23 cellular contexts compared by ENCODE assay signal in the genomic region with DNA sequence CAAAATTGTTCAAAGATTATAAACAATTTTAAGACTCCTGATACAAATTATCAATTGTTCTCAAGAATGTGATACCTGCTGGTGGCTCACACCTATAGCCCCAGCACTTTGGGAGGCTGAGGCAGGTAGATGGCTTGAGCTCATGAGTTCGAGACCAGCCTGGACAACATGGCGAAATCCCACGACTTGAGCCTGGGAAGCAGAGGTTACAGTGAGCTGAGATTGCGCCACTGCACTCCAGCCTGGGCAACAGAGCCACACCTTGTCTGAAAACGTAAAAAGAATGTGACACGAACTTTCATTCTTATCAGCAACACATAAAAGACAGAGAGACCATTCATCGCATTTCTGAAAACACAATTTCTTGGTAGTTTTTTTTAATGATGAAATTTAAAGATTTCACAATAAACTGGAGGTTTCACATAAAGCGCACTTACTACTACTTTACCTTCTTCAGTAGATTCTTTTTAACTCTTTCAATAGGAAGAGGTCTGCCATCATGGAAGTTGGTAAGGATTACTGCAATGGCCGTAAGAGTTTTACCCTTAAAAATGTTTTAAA. TPM values are rescaled to one million over a fixed set of nuclear protein-coding genes. Genes with fewer than 3 reads are reported as not detected.
DNase-seq lines count a peak whose midpoint lies in the region; ATAC-seq, FAIRE-seq and TF ChIP-seq lines count a peak whose summit lies in the region.
"Had no signal": no experiment of that assay in that cellular context is flagged by ENCODE, and none has a peak within 500 bp of the region (broad histone marks: within the 10 kb centered on the region; RNA-seq: fewer than 3 reads in every experiment).

No MANE protein-coding gene starts in this region.

- H3K27me3 ChIP-seq in breast epithelium (no peaks in the 10 kb centered on the region), Caco-2 (replicated peaks; ENCODE audit: control insufficient read depth, insufficient read depth, low read length) (no peaks in the 10 kb centered on the region), K562 (ENCODE audit: control insufficient read depth in 2 of 2, insufficient read depth in 2 of 2, low read length in 2 of 2) (no peaks in the 10 kb centered on the region)
- H3K27me3 ChIP-seq: BLaER1 treated with 17β-estradiol and CSF1 and Interleukin-3, amounts not matched to agents 10 nM and 100 nM had no signal

- TF ChIP-seq EP300 in K562 (IDR thresholded peaks at IDR 0.05; ENCODE audit: low read length): no peak

- H3K27ac Mint-ChIP-seq in MCF 10A (ENCODE audit: low read depth, unreplicated experiment) (no peak overlapping the region), Caco-2 (ENCODE audit: unreplicated experiment) (peak overlapping the region; percentile 48)
- H3K27ac Mint-ChIP-seq: B cell; CD4-positive, alpha-beta T cell; CD8-positive, alpha-beta T cell had no signal

- H2AFZ ChIP-seq in K562 (ENCODE audit: low read depth, low read length): no peak overlapping the region

- H3K4me1 Mint-ChIP-seq in MCF 10A (ENCODE audit: insufficient read depth, unreplicated experiment) (no peaks in the 10 kb centered on the region), Caco-2 (ENCODE audit: low read depth, unreplicated experiment) (no peaks in the 10 kb centered on the region)

- H3K4me1 ChIP-seq in breast epithelium (no peaks in the 10 kb centered on the region), Caco-2 (no peaks in the 10 kb centered on the region; the same call in 1 of the 2 replicates), K562 (replicated peaks in 1 of 2; ENCODE audit: control insufficient read depth in 2 of 2, insufficient read depth in 2 of 2, low read length in 2 of 2) (no peaks in the 10 kb centered on the region)
- H3K4me1 ChIP-seq: A549; BLaER1 treated with 17β-estradiol and CSF1 and Interleukin-3, amounts not matched to agents 10 nM and 100 nM had no signal

- no peak for TF ChIP-seq CTCF in MCF 10A (IDR thresholded peaks at IDR 0.05; ENCODE audit: unreplicated experiment)
- TF ChIP-seq CTCF in breast epithelium (IDR thresholded peaks at IDR 0.05): no peak
- no peak for TF ChIP-seq CTCF in Caco-2 (IDR thresholded peaks at IDR 0.05; ENCODE audit: insufficient read depth in 1 of 2, low read depth in 1 of 2, low read length in 1 of 2, severe bottlenecking in 1 of 2, unreplicated experiment in 1 of 2)
- no peak for TF ChIP-seq CTCF in K562 (IDR thresholded peaks at IDR 0.05 in 2 of 3, conservative IDR thresholded peaks at IDR 0.05 in 1 of 3; ENCODE audit: insufficient read depth in 2 of 3, low read depth in 1 of 3, low read length in 3 of 3)

- no peak overlapping the region for H3K9ac ChIP-seq in K562 (ENCODE audit: insufficient read depth in 1 of 2, low read depth in 2 of 2, low read length in 2 of 2)
- H3K9ac ChIP-seq: BLaER1 treated with 17β-estradiol and CSF1 and Interleukin-3, amounts not matched to agents 10 nM and 100 nM had no signal

- TF ChIP-seq POLR2A in breast epithelium (IDR thresholded peaks at IDR 0.05) (no peak), K562 (conservative IDR thresholded peaks at IDR 0.05) (no peak)

- no peak overlapping the region for H3K4me3 Mint-ChIP-seq in MCF 10A (ENCODE audit: unreplicated experiment)
- H3K4me3 Mint-ChIP-seq in Caco-2 (ENCODE audit: unreplicated experiment): no peak overlapping the region
- H3K4me3 Mint-ChIP-seq: B cell; CD4-positive, alpha-beta T cell; CD8-positive, alpha-beta T cell had no signal

- H3K9me3 ChIP-seq in breast epithelium: no peaks in the 10 kb centered on the region
- no peaks in the 10 kb centered on the region for H3K9me3 ChIP-seq in Caco-2
- no peaks in the 10 kb centered on the region for H3K9me3 ChIP-seq in K562 (replicated peaks; ENCODE audit: control insufficient read depth, insufficient read depth, low read depth, low read length)
- H3K9me3 ChIP-seq: A549; BLaER1 treated with 17β-estradiol and CSF1 and Interleukin-3, amounts not matched to agents 10 nM and 100 nM had no signal

- no peak overlapping the region for H3K27ac ChIP-seq in breast epithelium
- H3K27ac ChIP-seq in K562 (ENCODE audit: extremely low read depth, low read depth, low read length): no peak overlapping the region
- H3K27ac ChIP-seq: 22Rv1; A549; BLaER1 treated with 17β-estradiol and CSF1 and Interleukin-3, amounts not matched to agents 10 nM and 100 nM; C4-2B had no signal

- no peaks in the 10 kb centered on the region for H4K20me1 ChIP-seq in K562 (replicated peaks; ENCODE audit: control insufficient read depth, insufficient read depth, low read length)
- H4K20me1 ChIP-seq: BLaER1 treated with 17β-estradiol and CSF1 and Interleukin-3, amounts not matched to agents 10 nM and 100 nM had no signal

- CTCF ChIA-PET in MCF 10A (lab: Yijun Ruan, JAX): interaction anchor here (0.6 kb wide), 1 partner anchor 40 kb away, joined by 9 read pairs; no protein-coding TSS in a partner anchor
- CTCF ChIA-PET in Caco-2 (lab: Charles Lee): interaction anchor here (1.0 kb wide), 1 partner anchor 112 kb away, joined by 6 read pairs; no protein-coding TSS in a partner anchor
- CTCF ChIA-PET in K562 (lab: Yijun Ruan, JAX; ENCODE audit: low intra/inter-chr PET ratio): no interaction called here

- no peak for FAIRE-seq in K562 (lab: Jason Lieb, UNC)
- FAIRE-seq: A549, GM12878, GM12892 had no signal

- H3K79me2 ChIP-seq in K562 (ENCODE audit: control insufficient read depth, insufficient read depth, low read length): no peaks in the 10 kb centered on the region

- H3K36me3 Mint-ChIP-seq in MCF 10A (ENCODE audit: insufficient read depth, unreplicated experiment) (peaks cover 30% of the 10 kb centered on the region), Caco-2 (ENCODE audit: insufficient read depth, unreplicated experiment) (peaks cover 44% of the 10 kb centered on the region)

- no peaks in the 10 kb centered on the region for H3K27me3 Mint-ChIP-seq in MCF 10A (ENCODE audit: insufficient read depth, unreplicated experiment)
- H3K27me3 Mint-ChIP-seq in Caco-2 (ENCODE audit: insufficient read depth, unreplicated experiment): no peaks in the 10 kb centered on the region
- H3K27me3 Mint-ChIP-seq: B cell; CD4-positive, alpha-beta T cell had no signal

- WGBS in K562 (ENCODE audit: insufficient coverage, low coverage, missing lambda C conversion rate): 91% methylated on average over 9 of the region's 9 CpGs

- H3K9me3 Mint-ChIP-seq in MCF 10A (ENCODE audit: unreplicated experiment): no peaks in the 10 kb centered on the region
- H3K9me3 Mint-ChIP-seq in Caco-2 (ENCODE audit: unreplicated experiment): no peaks in the 10 kb centered on the region
- H3K9me3 Mint-ChIP-seq: CD4-positive, alpha-beta T cell; CD8-positive, alpha-beta T cell had no signal

- H3K36me3 ChIP-seq in breast epithelium: no peaks in the 10 kb centered on the region
- H3K36me3 ChIP-seq in Caco-2 (ENCODE audit: control insufficient read depth, insufficient read depth, low read length): no peaks in the 10 kb centered on the region
- peaks cover 91% of the 10 kb centered on the region for H3K36me3 ChIP-seq in K562 (ENCODE audit: control insufficient read depth, insufficient read depth, low read length)

- intact Hi-C loops in MCF 10A (cut with micrococcal nuclease): no loop called here
- intact Hi-C loops in breast epithelium (cut with DNase I; ENCODE audit: low total_unique reads): no loop called here
- intact Hi-C loops in Caco-2 (cut with micrococcal nuclease; ENCODE audit: unreplicated experiment): no loop called here
- intact Hi-C loops in K562 (cut with micrococcal nuclease): no loop called here

- in situ Hi-C loops in K562 (cut with MboI): no loop called here

- ATAC-seq in K562 (no peak), GM18498 (IDR thresholded peaks at IDR 0.05; ENCODE audit: unreplicated experiment) (no peak)
- ATAC-seq: A549; CD8-positive, alpha-beta T cell; GM12878 had no signal

- H3K4me3 ChIP-seq in breast epithelium: no peak overlapping the region
- H3K4me3 ChIP-seq in Caco-2 (ENCODE audit: low read depth, low read length): no peak overlapping the region
- no peak overlapping the region for H3K4me3 ChIP-seq in K562
- H3K4me3 ChIP-seq: A549; BLaER1 treated with 17β-estradiol and CSF1 and Interleukin-3, amounts not matched to agents 10 nM and 100 nM; GM12878 had no signal

- DNase-seq in MCF 10A (ENCODE audit: unreplicated experiment) (peak; percentile 21), breast epithelium (ENCODE audit: low spot score in 2 of 2) (no peak), Caco-2 (peak; percentile 46 to 52), K562 (ENCODE audit: extremely low read depth in 1 of 4, low spot score in 3 of 4) (no peak)
- no peak for DNase-seq in activated effector memory CD4-positive, alpha-beta T cell treated with Interleukin-2 at 50 U/mL for 16 hours
- DNase-seq: AML-193; CD4-positive, alpha-beta T cell; CD8-positive, alpha-beta T cell; DMS 273 treated with DMSO at 0.1 percent for 48 hours; DMS153; DMS53; DMS79; DND-41; EL; GDM1 had no signal

- H3K9me1 ChIP-seq in K562 (ENCODE audit: control insufficient read depth, insufficient read depth, low read length): no peaks in the 10 kb centered on the region

- BruUV-seq in MCF 10A (replicated peaks; lab: Mats Ljungman, UMichigan) (no TSS peak), Caco-2 (replicated peaks; lab: Mats Ljungman, UMichigan) (no TSS peak), K562 (replicated peaks; lab: Mats Ljungman, UMichigan) (no TSS peak)

- TF ChIP-seq RAD21 in K562 (CRISPR knock-in tag; conservative IDR thresholded peaks at IDR 0.05 in 1 of 2, IDR thresholded peaks at IDR 0.05 in 1 of 2): no peak

- no peak overlapping the region for H3K4me2 ChIP-seq in K562 (ENCODE audit: insufficient read depth, low read length)
- H3K4me2 ChIP-seq: A549; BLaER1 treated with 17β-estradiol and CSF1 and Interleukin-3, amounts not matched to agents 10 nM and 100 nM had no signal

- POLR2A ChIA-PET in MCF 10A (lab: Yijun Ruan, JAX): no interaction called here
- POLR2A ChIA-PET in Caco-2 (lab: Charles Lee): no interaction called here
- POLR2A ChIA-PET in K562 (lab: Yijun Ruan, JAX): no interaction called here

RNA-seq across cellular contexts. Expression of gene HLTF, which starts 18.5 kb away (rescaled TPM):
- total RNA-seq in MCF 10A (2022): 21.9 TPM in 2 replicates
- total RNA-seq in breast epithelium: 10 to 100 TPM; 14.7 to 36.4 (median 22.6) TPM
- 50.2 and 53.0 TPM in 2 replicates for total RNA-seq in Caco-2 (2022)
- 34.1 and 102 TPM in 2 replicates for total RNA-seq in K562 (2011; cell fraction: chromatin; rRNA removed; ENCODE audit: low replicate concordance)
- total RNA-seq in K562 (2011; cell fraction: nucleolus; rRNA removed): 12.7 and 13.9 TPM in 2 replicates
- 31.1 and 43.9 TPM in 2 replicates for total RNA-seq in K562 (2011; cell fraction: nucleoplasm; rRNA removed)
- 45.9 and 52.4 TPM in 2 replicates for total RNA-seq in K562 (2014; rRNA removed)
- total RNA-seq in K562 (2014; rRNA removed; fragmentation: Illumina TruSeq; extraction: Trizol): 82.4 and 88.6 TPM in 2 replicates
- total RNA-seq in K562 (2015; rRNA removed; fragmentation: Illumina TruSeq; extraction: Trizol): 59.5 and 64.3 TPM in 2 replicates
- total RNA-seq in K562 (2021): 74.4 and 76.4 TPM in 2 replicates
- polyA plus RNA-seq in K562 (2011; rRNA removed): 35.8 and 41.5 TPM in 2 replicates
- polyA plus RNA-seq in K562 (2011; cell fraction: cytosol; rRNA removed): 10.0 and 15.5 TPM in 2 replicates
- polyA plus RNA-seq in K562 (2011; cell fraction: nucleus; rRNA removed): 33.1 and 38.5 TPM in 2 replicates
- polyA plus RNA-seq in K562 (2012): 21.5 and 35.4 TPM in 2 replicates
- 43.0 and 50.4 TPM in 2 replicates for polyA plus RNA-seq in K562 (2014; fragmentation: Illumina TruSeq; extraction: Trizol)
- 10 to 100 TPM; 35.1 to 37.3 TPM for polyA plus RNA-seq in K562 (2014; fragmentation: Nextera tagmentation; extraction: Ambion mirVana)
- 40.8 and 42.4 TPM in 2 replicates for polyA plus RNA-seq in K562 (2014; rRNA removed)
- polyA minus RNA-seq in K562 (2011; rRNA and poly(A)+ RNA removed): 55.0 and 66.2 TPM in 2 replicates
- 23.7 and 30.4 TPM in 2 replicates for polyA minus RNA-seq in K562 (2011; cell fraction: cytosol; rRNA and poly(A)+ RNA removed)
- polyA minus RNA-seq in K562 (2011; cell fraction: nucleus; rRNA and poly(A)+ RNA removed): 29.4 and 60.6 TPM in 2 replicates

Comparison
In these comparisons a context has a peak if more than half of its experiments do, and no peak if none do; other contexts are left out.
1. DNase-seq: peak in MCF 10A (single experiment) and Caco-2 (2 of 2); none in breast epithelium (0 of 2), K562 (0 of 4) and activated effector memory CD4-positive, alpha-beta T cell treated with Interleukin-2 at 50 U/mL for 16 hours (single experiment).